Comparison of ENCODE assay signal across 2 cellular contexts in the genomic region with DNA sequence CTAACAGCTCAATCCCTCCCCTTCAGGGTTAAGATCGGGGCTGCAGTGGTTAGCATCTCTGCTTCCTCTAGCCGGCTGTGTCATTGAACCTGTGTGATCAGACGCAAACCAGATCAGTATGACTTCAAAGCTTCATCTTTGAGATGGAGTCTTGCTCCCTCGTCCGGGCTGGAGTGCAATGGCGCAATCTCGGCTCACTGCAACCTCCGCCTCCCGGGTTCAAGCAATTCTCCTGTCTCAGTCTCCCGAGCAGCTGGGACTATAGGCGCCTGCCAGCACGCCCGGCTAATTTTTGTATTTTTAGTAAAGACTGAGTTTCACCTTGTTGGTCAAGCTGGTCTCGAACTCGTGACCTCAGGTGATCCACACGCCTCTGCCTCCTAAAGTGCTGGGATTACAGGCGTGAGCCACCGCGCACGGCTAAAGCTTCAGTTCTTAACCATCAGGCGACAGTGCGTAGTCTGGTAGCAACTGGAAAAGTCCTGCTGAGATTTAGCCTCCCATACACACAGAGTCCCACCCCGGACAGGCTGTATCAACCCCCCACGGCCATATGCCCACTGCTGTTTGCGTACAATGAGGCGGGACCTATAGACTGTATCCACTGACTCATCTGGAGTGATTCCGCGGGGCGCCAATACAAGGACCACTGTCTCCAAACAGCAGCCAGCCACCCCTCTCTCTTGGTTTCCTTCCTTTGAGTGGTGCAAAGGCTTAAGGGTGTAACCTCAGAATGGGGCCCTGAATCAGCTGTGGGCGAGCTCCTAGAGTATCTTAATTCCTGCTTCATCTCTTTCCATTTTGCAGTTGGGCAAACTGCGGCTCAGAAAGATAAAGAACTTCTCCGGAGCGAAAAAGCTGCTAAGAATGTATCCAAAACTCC.
TF ChIP-seq lines count a peak whose summit lies in the region.

No MANE protein-coding gene starts in this region.

TF ChIP-seq in IMR-90, 13 proteins besides CTCF, POLR2A, EP300 and RAD21:
- TF ChIP-seq MAFK (IDR thresholded peaks at IDR 0.05; ENCODE audit: low read depth, low read length), result no peak
- peak; percentile 61; the same call in 1 of the 2 replicates for TF ChIP-seq CEBPB (IDR thresholded peaks at IDR 0.05; ENCODE audit: low read depth, low read length)
- TF ChIP-seq, protein P1, sequence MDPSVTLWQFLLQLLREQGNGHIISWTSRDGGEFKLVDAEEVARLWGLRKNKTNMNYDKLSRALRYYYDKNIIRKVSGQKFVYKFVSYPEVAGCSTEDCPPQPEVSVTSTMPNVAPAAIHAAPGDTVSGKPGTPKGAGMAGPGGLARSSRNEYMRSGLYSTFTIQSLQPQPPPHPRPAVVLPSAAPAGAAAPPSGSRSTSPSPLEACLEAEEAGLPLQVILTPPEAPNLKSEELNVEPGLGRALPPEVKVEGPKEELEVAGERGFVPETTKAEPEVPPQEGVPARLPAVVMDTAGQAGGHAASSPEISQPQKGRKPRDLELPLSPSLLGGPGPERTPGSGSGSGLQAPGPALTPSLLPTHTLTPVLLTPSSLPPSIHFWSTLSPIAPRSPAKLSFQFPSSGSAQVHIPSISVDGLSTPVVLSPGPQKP (IDR thresholded peaks at IDR 0.05; ENCODE audit: borderline replicate concordance, low read depth, low read length), result no peak
- no peak for TF ChIP-seq BHLHE40 (IDR thresholded peaks at IDR 0.05; ENCODE audit: low read depth, low read length)
- TF ChIP-seq NFE2L2 (IDR thresholded peaks at IDR 0.05; ENCODE audit: low read depth, low read length), result no peak
- no peak for TF ChIP-seq MAZ (IDR thresholded peaks at IDR 0.05; ENCODE audit: borderline replicate concordance, low read depth, low read length)
- TF ChIP-seq, protein P2, sequence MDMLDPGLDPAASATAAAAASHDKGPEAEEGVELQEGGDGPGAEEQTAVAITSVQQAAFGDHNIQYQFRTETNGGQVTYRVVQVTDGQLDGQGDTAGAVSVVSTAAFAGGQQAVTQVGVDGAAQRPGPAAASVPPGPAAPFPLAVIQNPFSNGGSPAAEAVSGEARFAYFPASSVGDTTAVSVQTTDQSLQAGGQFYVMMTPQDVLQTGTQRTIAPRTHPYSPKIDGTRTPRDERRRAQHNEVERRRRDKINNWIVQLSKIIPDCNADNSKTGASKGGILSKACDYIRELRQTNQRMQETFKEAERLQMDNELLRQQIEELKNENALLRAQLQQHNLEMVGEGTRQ (IDR thresholded peaks at IDR 0.05; ENCODE audit: low read depth, low read length), result peak; percentile 3; the same call in 1 of the 2 replicates
- TF ChIP-seq RFX5 (IDR thresholded peaks at IDR 0.05; ENCODE audit: low read depth, low read length), result no peak
- no peak for TF ChIP-seq MXI1 (IDR thresholded peaks at IDR 0.05; ENCODE audit: borderline replicate concordance, low read depth, low read length)
- TF ChIP-seq FOS (IDR thresholded peaks at IDR 0.05; ENCODE audit: low read depth, low read length), result peak; percentile 37; the same call in 1 of the 2 replicates
- no peak for TF ChIP-seq CHD1 (IDR thresholded peaks at IDR 0.05; ENCODE audit: low read depth, low read length)

TF ChIP-seq in SK-N-SH, 30 proteins besides CTCF, POLR2A, EP300 and RAD21:
- TF ChIP-seq, protein P3, sequence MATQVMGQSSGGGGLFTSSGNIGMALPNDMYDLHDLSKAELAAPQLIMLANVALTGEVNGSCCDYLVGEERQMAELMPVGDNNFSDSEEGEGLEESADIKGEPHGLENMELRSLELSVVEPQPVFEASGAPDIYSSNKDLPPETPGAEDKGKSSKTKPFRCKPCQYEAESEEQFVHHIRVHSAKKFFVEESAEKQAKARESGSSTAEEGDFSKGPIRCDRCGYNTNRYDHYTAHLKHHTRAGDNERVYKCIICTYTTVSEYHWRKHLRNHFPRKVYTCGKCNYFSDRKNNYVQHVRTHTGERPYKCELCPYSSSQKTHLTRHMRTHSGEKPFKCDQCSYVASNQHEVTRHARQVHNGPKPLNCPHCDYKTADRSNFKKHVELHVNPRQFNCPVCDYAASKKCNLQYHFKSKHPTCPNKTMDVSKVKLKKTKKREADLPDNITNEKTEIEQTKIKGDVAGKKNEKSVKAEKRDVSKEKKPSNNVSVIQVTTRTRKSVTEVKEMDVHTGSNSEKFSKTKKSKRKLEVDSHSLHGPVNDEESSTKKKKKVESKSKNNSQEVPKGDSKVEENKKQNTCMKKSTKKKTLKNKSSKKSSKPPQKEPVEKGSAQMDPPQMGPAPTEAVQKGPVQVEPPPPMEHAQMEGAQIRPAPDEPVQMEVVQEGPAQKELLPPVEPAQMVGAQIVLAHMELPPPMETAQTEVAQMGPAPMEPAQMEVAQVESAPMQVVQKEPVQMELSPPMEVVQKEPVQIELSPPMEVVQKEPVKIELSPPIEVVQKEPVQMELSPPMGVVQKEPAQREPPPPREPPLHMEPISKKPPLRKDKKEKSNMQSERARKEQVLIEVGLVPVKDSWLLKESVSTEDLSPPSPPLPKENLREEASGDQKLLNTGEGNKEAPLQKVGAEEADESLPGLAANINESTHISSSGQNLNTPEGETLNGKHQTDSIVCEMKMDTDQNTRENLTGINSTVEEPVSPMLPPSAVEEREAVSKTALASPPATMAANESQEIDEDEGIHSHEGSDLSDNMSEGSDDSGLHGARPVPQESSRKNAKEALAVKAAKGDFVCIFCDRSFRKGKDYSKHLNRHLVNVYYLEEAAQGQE (IDR thresholded peaks at IDR 0.05; ENCODE audit: low read depth, low read length), result no peak
- TF ChIP-seq SMC3 (IDR thresholded peaks at IDR 0.05; ENCODE audit: low read depth, low read length), result no peak
- TF ChIP-seq, protein P4, sequence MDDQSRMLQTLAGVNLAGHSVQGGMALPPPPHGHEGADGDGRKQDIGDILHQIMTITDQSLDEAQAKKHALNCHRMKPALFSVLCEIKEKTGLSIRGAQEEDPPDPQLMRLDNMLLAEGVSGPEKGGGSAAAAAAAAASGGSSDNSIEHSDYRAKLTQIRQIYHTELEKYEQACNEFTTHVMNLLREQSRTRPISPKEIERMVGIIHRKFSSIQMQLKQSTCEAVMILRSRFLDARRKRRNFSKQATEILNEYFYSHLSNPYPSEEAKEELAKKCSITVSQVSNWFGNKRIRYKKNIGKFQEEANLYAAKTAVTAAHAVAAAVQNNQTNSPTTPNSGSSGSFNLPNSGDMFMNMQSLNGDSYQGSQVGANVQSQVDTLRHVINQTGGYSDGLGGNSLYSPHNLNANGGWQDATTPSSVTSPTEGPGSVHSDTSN (IDR thresholded peaks at IDR 0.05), result peak; percentile 88
- TF ChIP-seq, protein P5, sequence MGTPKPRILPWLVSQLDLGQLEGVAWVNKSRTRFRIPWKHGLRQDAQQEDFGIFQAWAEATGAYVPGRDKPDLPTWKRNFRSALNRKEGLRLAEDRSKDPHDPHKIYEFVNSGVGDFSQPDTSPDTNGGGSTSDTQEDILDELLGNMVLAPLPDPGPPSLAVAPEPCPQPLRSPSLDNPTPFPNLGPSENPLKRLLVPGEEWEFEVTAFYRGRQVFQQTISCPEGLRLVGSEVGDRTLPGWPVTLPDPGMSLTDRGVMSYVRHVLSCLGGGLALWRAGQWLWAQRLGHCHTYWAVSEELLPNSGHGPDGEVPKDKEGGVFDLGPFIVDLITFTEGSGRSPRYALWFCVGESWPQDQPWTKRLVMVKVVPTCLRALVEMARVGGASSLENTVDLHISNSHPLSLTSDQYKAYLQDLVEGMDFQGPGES (IDR thresholded peaks at IDR 0.05; ENCODE audit: low read depth, low read length), result no peak
- peak; percentile 25; the same call in 1 of the 2 replicates for TF ChIP-seq FOSL2 (IDR thresholded peaks at IDR 0.05; ENCODE audit: borderline replicate concordance, low read depth)
- TF ChIP-seq TAF1 (IDR thresholded peaks at IDR 0.05; ENCODE audit: borderline replicate concordance, low read depth, low read length), result peak; percentile 68
- TF ChIP-seq POLR2AphosphoS5 (IDR thresholded peaks at IDR 0.05; ENCODE audit: low read depth, low read length), result no peak; the same call in 1 of the 2 replicates
- TF ChIP-seq ELF1 (IDR thresholded peaks at IDR 0.05), result no peak
- TF ChIP-seq, protein P6, sequence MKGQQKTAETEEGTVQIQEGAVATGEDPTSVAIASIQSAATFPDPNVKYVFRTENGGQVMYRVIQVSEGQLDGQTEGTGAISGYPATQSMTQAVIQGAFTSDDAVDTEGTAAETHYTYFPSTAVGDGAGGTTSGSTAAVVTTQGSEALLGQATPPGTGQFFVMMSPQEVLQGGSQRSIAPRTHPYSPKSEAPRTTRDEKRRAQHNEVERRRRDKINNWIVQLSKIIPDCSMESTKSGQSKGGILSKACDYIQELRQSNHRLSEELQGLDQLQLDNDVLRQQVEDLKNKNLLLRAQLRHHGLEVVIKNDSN (IDR thresholded peaks at IDR 0.05; ENCODE audit: borderline replicate concordance, low read depth), result no peak
- TF ChIP-seq, protein P7, sequence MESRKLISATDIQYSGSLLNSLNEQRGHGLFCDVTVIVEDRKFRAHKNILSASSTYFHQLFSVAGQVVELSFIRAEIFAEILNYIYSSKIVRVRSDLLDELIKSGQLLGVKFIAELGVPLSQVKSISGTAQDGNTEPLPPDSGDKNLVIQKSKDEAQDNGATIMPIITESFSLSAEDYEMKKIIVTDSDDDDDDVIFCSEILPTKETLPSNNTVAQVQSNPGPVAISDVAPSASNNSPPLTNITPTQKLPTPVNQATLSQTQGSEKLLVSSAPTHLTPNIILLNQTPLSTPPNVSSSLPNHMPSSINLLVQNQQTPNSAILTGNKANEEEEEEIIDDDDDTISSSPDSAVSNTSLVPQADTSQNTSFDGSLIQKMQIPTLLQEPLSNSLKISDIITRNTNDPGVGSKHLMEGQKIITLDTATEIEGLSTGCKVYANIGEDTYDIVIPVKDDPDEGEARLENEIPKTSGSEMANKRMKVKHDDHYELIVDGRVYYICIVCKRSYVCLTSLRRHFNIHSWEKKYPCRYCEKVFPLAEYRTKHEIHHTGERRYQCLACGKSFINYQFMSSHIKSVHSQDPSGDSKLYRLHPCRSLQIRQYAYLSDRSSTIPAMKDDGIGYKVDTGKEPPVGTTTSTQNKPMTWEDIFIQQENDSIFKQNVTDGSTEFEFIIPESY (IDR thresholded peaks at IDR 0.05; ENCODE audit: borderline replicate concordance, low read depth), result no peak; the same call in 1 of the 2 replicates
- peak; percentile 75 for TF ChIP-seq RCOR1 (IDR thresholded peaks at IDR 0.05; ENCODE audit: low read length)
- TF ChIP-seq TCF12 (IDR thresholded peaks at IDR 0.05), result no peak
- TF ChIP-seq RFX5 (IDR thresholded peaks at IDR 0.05; ENCODE audit: low read length), result no peak
- TF ChIP-seq YY1 (IDR thresholded peaks at IDR 0.05; ENCODE audit: low read depth), result no peak
- no peak for TF ChIP-seq EZH2phosphoT487 (IDR thresholded peaks at IDR 0.05; ENCODE audit: borderline replicate concordance, low read depth)
- peak; percentile 12; the same call in 1 of the 2 replicates for TF ChIP-seq GATA2 (CRISPR knock-in tag; IDR thresholded peaks at IDR 0.05)
- no peak for TF ChIP-seq FOXJ3 (CRISPR knock-in tag; IDR thresholded peaks at IDR 0.05)
- TF ChIP-seq MXI1 (IDR thresholded peaks at IDR 0.05; ENCODE audit: low read depth, low read length), result no peak; the same call in 1 of the 2 replicates
- TF ChIP-seq TEAD4 (IDR thresholded peaks at IDR 0.05; ENCODE audit: borderline replicate concordance, insufficient read depth), result 0 out of 2 replicates have a peak, but pooled peaks have one; percentile 4
- peak; percentile 21; the same call in 1 of the 2 replicates for TF ChIP-seq JUND (IDR thresholded peaks at IDR 0.05)
- TF ChIP-seq, protein P2 (IDR thresholded peaks at IDR 0.05; ENCODE audit: borderline replicate concordance, low read depth, low read length), result no peak
- TF ChIP-seq NFIC (IDR thresholded peaks at IDR 0.05; ENCODE audit: borderline replicate concordance), result no peak
- TF ChIP-seq GABPA (IDR thresholded peaks at IDR 0.05; ENCODE audit: low read depth), result no peak
- TF ChIP-seq SIN3A (IDR thresholded peaks at IDR 0.05; ENCODE audit: borderline replicate concordance, low read depth, low read length), result no peak
- TF ChIP-seq NRF1 (IDR thresholded peaks at IDR 0.05; ENCODE audit: low read depth, low read length), result no peak
- TF ChIP-seq FOXM1 (IDR thresholded peaks at IDR 0.05; ENCODE audit: low read depth), result no peak
- TF ChIP-seq, protein P8, sequence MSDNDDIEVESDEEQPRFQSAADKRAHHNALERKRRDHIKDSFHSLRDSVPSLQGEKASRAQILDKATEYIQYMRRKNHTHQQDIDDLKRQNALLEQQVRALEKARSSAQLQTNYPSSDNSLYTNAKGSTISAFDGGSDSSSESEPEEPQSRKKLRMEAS (IDR thresholded peaks at IDR 0.05; ENCODE audit: low read depth), result no peak
- no peak for TF ChIP-seq CHD2 (IDR thresholded peaks at IDR 0.05; ENCODE audit: low read length, partially characterized antibody)
- TF ChIP-seq RXRA (IDR thresholded peaks at IDR 0.05; ENCODE audit: borderline replicate concordance, low read depth), result peak; percentile 19; the same call in 1 of the 2 replicates
- no peak for TF ChIP-seq MEF2A (IDR thresholded peaks at IDR 0.05; ENCODE audit: borderline replicate concordance, low read depth)
TF ChIP-seq in SK-N-SH: peak in this region for 8.
